Comparison of ENCODE assay signal across 1 cellular context in the genomic region with DNA sequence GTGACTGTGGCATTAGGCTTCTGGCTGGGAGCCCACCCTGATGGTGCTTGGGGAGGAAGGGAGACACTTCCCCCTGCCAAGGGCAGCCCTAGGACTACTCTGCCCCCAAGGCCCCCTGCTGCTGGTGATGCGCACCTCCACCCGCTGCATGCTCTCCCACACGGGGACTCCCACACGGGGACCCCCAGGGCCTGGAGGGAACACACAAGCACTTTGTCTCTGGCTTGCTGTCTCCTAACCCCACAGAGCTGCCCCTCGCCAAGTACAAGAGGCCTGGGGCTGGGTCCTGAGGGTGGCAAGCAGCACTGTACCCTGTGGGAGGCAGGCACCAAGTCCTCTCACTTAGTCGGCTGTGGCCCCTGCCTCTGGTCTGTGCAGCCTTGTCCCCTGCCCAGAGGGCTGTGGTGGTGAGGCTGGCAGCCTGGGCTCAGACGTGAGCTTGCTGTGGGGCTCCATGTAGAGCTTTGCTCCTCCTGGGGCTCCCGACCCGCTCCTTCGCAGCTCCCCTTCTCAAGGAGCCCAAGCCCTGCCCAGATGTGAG.
TF ChIP-seq lines count a peak whose summit lies in the region.

No MANE protein-coding gene starts in this region.

TF ChIP-seq in GM23338, 12 proteins besides CTCF, POLR2A, EP300 and RAD21:
- TF ChIP-seq EZH2phosphoT487 (IDR thresholded peaks at IDR 0.05; ENCODE audit: unreplicated experiment): no peak
- TF ChIP-seq POLR2AphosphoS5 (IDR thresholded peaks at IDR 0.05; ENCODE audit: low read depth): no peak
- TF ChIP-seq, protein P1, sequence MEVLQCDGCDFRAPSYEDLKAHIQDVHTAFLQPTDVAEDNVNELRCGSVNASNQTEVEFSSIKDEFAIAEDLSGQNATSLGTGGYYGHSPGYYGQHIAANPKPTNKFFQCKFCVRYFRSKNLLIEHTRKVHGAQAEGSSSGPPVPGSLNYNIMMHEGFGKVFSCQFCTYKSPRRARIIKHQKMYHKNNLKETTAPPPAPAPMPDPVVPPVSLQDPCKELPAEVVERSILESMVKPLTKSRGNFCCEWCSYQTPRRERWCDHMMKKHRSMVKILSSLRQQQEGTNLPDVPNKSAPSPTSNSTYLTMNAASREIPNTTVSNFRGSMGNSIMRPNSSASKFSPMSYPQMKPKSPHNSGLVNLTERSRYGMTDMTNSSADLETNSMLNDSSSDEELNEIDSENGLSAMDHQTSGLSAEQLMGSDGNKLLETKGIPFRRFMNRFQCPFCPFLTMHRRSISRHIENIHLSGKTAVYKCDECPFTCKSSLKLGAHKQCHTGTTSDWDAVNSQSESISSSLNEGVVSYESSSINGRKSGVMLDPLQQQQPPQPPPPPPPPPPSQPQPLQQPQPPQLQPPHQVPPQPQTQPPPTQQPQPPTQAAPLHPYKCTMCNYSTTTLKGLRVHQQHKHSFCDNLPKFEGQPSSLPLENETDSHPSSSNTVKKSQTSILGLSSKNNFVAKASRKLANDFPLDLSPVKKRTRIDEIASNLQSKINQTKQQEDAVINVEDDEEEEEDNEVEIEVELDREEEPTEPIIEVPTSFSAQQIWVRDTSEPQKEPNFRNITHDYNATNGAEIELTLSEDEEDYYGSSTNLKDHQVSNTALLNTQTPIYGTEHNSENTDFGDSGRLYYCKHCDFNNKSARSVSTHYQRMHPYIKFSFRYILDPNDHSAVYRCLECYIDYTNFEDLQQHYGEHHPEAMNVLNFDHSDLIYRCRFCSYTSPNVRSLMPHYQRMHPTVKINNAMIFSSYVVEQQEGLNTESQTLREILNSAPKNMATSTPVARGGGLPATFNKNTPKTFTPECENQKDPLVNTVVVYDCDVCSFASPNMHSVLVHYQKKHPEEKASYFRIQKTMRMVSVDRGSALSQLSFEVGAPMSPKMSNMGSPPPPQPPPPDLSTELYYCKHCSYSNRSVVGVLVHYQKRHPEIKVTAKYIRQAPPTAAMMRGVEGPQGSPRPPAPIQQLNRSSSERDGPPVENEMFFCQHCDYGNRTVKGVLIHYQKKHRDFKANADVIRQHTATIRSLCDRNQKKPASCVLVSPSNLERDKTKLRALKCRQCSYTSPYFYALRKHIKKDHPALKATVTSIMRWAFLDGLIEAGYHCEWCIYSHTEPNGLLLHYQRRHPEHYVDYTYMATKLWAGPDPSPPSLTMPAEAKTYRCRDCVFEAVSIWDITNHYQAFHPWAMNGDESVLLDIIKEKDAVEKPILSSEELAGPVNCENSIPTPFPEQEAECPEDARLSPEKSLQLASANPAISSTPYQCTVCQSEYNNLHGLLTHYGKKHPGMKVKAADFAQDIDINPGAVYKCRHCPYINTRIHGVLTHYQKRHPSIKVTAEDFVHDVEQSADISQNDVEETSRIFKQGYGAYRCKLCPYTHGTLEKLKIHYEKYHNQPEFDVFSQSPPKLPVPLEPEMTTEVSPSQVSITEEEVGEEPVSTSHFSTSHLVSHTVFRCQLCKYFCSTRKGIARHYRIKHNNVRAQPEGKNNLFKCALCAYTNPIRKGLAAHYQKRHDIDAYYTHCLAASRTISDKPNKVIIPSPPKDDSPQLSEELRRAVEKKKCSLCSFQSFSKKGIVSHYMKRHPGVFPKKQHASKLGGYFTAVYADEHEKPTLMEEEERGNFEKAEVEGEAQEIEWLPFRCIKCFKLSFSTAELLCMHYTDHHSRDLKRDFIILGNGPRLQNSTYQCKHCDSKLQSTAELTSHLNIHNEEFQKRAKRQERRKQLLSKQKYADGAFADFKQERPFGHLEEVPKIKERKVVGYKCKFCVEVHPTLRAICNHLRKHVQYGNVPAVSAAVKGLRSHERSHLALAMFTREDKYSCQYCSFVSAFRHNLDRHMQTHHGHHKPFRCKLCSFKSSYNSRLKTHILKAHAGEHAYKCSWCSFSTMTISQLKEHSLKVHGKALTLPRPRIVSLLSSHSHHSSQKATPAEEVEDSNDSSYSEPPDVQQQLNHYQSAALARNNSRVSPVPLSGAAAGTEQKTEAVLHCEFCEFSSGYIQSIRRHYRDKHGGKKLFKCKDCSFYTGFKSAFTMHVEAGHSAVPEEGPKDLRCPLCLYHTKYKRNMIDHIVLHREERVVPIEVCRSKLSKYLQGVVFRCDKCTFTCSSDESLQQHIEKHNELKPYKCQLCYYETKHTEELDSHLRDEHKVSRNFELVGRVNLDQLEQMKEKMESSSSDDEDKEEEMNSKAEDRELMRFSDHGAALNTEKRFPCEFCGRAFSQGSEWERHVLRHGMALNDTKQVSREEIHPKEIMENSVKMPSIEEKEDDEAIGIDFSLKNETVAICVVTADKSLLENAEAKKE (CRISPR knock-in tag; IDR thresholded peaks at IDR 0.05): no peak
- TF ChIP-seq CREB1 (CRISPR knock-in tag; IDR thresholded peaks at IDR 0.05; ENCODE audit: low read depth): no peak
- TF ChIP-seq ZNF114 (CRISPR knock-in tag; IDR thresholded peaks at IDR 0.05): no peak
- no peak for TF ChIP-seq REST (IDR thresholded peaks at IDR 0.05; ENCODE audit: unreplicated experiment)
- no peak for TF ChIP-seq ZNF331 (CRISPR knock-in tag; IDR thresholded peaks at IDR 0.05; ENCODE audit: low read depth)
- no peak for TF ChIP-seq STAT1 (IDR thresholded peaks at IDR 0.05; ENCODE audit: unreplicated experiment)
- no peak for TF ChIP-seq EZH2 (IDR thresholded peaks at IDR 0.05; ENCODE audit: low read depth, unreplicated experiment)
- no peak for TF ChIP-seq NANOG (IDR thresholded peaks at IDR 0.05; ENCODE audit: borderline replicate concordance)
- no peak for TF ChIP-seq JUNB (IDR thresholded peaks at IDR 0.05; ENCODE audit: unreplicated experiment)
- TF ChIP-seq, protein P2, sequence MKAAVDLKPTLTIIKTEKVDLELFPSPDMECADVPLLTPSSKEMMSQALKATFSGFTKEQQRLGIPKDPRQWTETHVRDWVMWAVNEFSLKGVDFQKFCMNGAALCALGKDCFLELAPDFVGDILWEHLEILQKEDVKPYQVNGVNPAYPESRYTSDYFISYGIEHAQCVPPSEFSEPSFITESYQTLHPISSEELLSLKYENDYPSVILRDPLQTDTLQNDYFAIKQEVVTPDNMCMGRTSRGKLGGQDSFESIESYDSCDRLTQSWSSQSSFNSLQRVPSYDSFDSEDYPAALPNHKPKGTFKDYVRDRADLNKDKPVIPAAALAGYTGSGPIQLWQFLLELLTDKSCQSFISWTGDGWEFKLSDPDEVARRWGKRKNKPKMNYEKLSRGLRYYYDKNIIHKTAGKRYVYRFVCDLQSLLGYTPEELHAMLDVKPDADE (IDR thresholded peaks at IDR 0.05): no peak
